Comparison of ENCODE assay signal across 8 cellular contexts in the genomic region with DNA sequence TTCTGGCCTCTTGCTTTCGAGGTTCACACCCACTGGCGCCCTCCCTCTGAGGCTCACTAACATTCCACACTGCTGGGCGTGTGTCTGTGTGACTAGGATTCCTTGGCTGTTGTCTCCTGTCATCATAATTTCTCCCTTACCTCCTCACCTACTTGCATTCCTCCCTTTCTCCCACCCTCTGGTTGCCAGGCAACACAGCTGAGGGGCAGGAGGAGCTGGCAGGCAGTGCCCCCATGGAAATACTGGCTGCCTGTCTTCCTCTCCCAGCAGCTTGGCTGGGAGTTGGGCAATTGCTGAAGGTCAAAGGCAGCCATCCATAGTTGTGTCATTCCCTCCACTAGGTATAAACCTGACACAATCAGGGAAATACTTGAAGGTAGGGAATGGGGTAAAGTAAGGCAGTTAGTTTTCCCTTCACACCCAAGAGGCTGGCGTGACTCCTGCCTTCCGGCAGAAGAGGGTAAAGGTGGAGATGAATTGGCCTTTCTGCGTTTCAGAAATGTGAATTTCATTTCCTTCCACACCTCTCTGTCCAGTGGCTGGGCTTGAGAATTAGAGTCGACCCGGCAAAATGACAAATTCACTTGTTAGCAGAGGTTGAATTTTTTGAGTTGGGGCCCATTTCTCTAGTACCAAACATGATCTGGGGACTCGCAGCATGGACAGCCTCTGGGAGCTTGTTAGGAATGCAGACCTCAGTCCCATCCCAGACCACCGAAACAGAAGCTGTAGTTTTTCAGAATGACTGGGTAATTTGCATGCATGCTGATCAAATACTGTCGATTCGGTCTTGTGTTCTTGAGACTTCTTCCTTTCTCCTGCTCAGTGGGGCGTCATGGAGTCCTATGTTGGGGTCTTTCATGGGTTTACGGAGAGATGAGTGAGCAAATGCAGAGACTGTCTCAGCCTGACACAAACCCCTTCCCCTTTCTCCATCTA. TPM values are rescaled to one million over a fixed set of nuclear protein-coding genes. Genes with fewer than 3 reads are reported as not detected.
DNase-seq lines count a peak whose midpoint lies in the region; ATAC-seq, FAIRE-seq and TF ChIP-seq lines count a peak whose summit lies in the region.

No MANE protein-coding gene starts in this region.

- no peak overlapping the region for H3K9ac ChIP-seq in HepG2 (ENCODE audit: insufficient read depth, low read depth, low read length)

- no peaks in the 10 kb centered on the region for H4K20me1 ChIP-seq in HepG2 (ENCODE audit: insufficient read depth, low read length)

- no peaks in the 10 kb centered on the region for H3K36me3 ChIP-seq in HepG2 (replicated peaks in 1 of 2; ENCODE audit: control insufficient read depth in 1 of 2, insufficient read depth in 2 of 2, low read length in 2 of 2)
- H3K36me3 ChIP-seq in CD4-positive, alpha-beta memory T cell (ENCODE audit: insufficient read depth, low read length), result no peaks in the 10 kb centered on the region

- H3K27me3 Mint-ChIP-seq in WTC11 (ENCODE audit: low read depth), result no peaks in the 10 kb centered on the region
- peaks cover 4 to 13% of the 10 kb centered on the region in 2 donors for H3K27me3 Mint-ChIP-seq in CD4-positive, alpha-beta memory T cell

- no peak for TF ChIP-seq POLR2A in HepG2 (IDR thresholded peaks at IDR 0.05; ENCODE audit: insufficient read depth in 1 of 2, low read depth in 2 of 2, low read length in 2 of 2)

- no peak overlapping the region for H2AFZ ChIP-seq in HepG2 (ENCODE audit: low read length)

- DNase-seq in AG08395 (ENCODE audit: low spot score) (peak; percentile 72), WTC11 (ENCODE audit: low spot score) (peak; percentile 53), HepG2 (ENCODE audit: low spot score) (no peak), DMS153 treated with DMSO at 0.1 percent for 48 hours (lab: John Stamatoyannopoulos, UW; ENCODE audit: unreplicated experiment) (no peak), epidermal melanocyte (ENCODE audit: insufficient read length, low spot score) (no peak), NCI-H1092 (lab: John Stamatoyannopoulos, UW) (no peak)
- no peak for DNase-seq in CD4-positive, alpha-beta memory T cell

- peaks cover 9% of the 10 kb centered on the region for H3K9me3 Mint-ChIP-seq in WTC11
- peaks cover 0 to 5% (median 0%) of the 10 kb centered on the region in 8 donors for H3K9me3 Mint-ChIP-seq in CD4-positive, alpha-beta memory T cell

- peaks cover 0 to 37% of the 10 kb centered on the region in 2 experiments; a peak in 2 of 5 replicates for H3K27me3 ChIP-seq in HepG2 (ENCODE audit: control insufficient read depth in 1 of 2, insufficient read depth in 2 of 2, low read length in 2 of 2)
- H3K27me3 ChIP-seq in CD4-positive, alpha-beta memory T cell (ENCODE audit: insufficient read depth, low read length), result no peaks in the 10 kb centered on the region

- no peak for FAIRE-seq in HepG2 (lab: Jason Lieb, UNC)

- H3K4me2 ChIP-seq in HepG2 (ENCODE audit: low read depth, low read length), result no peak overlapping the region

- 26% methylated on average over 13 of the region's 14 CpGs for WGBS in HepG2 (ENCODE audit: low lambda C conversion rate)

- no peak for TF ChIP-seq EP300 in HepG2 (IDR thresholded peaks at IDR 0.05; ENCODE audit: low read depth in 2 of 2, low read length in 2 of 2)
- TF ChIP-seq EP300 in HepG2 (CRISPR knock-in tag; IDR thresholded peaks at IDR 0.05; ENCODE audit: borderline replicate concordance), result no peak

- intact Hi-C loops in HepG2 (cut with micrococcal nuclease; ENCODE audit: unreplicated experiment), result no loop called here
- intact Hi-C loops in CD4-positive, alpha-beta memory T cell (cut with micrococcal nuclease), result no loop called here

- POLR2A ChIA-PET in WTC11 (lab: Charles Lee), result interaction anchor here (0.5 to 0.6 kb wide), 2 partner anchors 8 kb away, joined by 3 to 4 read pairs; no protein-coding TSS in a partner anchor
- POLR2A ChIA-PET in HepG2 (lab: Yijun Ruan, JAX), result no interaction called here
- POLR2A ChIA-PET in CD4-positive, alpha-beta memory T cell (lab: Charles Lee; ENCODE audit: partially characterized antibody), result no interaction called here

- ATAC-seq in GM21723 (IDR thresholded peaks at IDR 0.05; ENCODE audit: unreplicated experiment) (peak; percentile 36), WTC11 (peak; percentile 61), HepG2 (no peak)

- peaks cover 32% of the 10 kb centered on the region for H3K4me1 Mint-ChIP-seq in WTC11
- H3K4me1 Mint-ChIP-seq in CD4-positive, alpha-beta memory T cell, result peaks cover 4 to 10% (median 4%) of the 10 kb centered on the region in 4 donors

- H3K4me3 Mint-ChIP-seq in WTC11, result no peak overlapping the region
- H3K4me3 Mint-ChIP-seq in CD4-positive, alpha-beta memory T cell, result no peak overlapping the region

- no peak overlapping the region for H3K27ac Mint-ChIP-seq in WTC11
- H3K27ac Mint-ChIP-seq in CD4-positive, alpha-beta memory T cell, result no peak overlapping the region

- no TSS peak for BruUV-seq in HepG2 (replicated peaks; lab: Mats Ljungman, UMichigan)

- TF ChIP-seq CTCF in WTC11 (IDR thresholded peaks at IDR 0.05) (no peak), HepG2 (CRISPR knock-in tag; IDR thresholded peaks at IDR 0.05) (no peak)

- H3K36me3 Mint-ChIP-seq in WTC11, result no peaks in the 10 kb centered on the region
- no peaks in the 10 kb centered on the region for H3K36me3 Mint-ChIP-seq in CD4-positive, alpha-beta memory T cell

- H3K4me3 ChIP-seq in HepG2 (replicated peaks in 1 of 3; ENCODE audit: insufficient read depth in 1 of 3, low read depth in 2 of 3, low read length in 3 of 3), result no peak overlapping the region
- H3K4me3 ChIP-seq in CD4-positive, alpha-beta memory T cell (ENCODE audit: low read length in 2 of 2), result no peak overlapping the region

- H3K9me3 ChIP-seq in HepG2 (ENCODE audit: low read length), result no peaks in the 10 kb centered on the region
- no peaks in the 10 kb centered on the region for H3K9me3 ChIP-seq in CD4-positive, alpha-beta memory T cell (ENCODE audit: control insufficient read depth in 1 of 2, low read length in 2 of 2)

- no peaks in the 10 kb centered on the region for H3K4me1 ChIP-seq in HepG2 (ENCODE audit: insufficient read depth, low read length)
- peaks cover 6% of the 10 kb centered on the region for H3K4me1 ChIP-seq in CD4-positive, alpha-beta memory T cell (ENCODE audit: insufficient read depth, low read length)

- H3K27ac ChIP-seq in HepG2 (ENCODE audit: extremely low read length, insufficient read depth, low read length), result no peak overlapping the region
- H3K27ac ChIP-seq in CD4-positive, alpha-beta memory T cell (ENCODE audit: low read depth, low read length), result no peak overlapping the region

- H3K79me2 ChIP-seq in HepG2 (ENCODE audit: insufficient read depth, low read length), result no peaks in the 10 kb centered on the region

- CTCF ChIA-PET in WTC11 (lab: Charles Lee) (interaction anchor here (0.6 to 1.8 kb wide), 7 partner anchors 36 to 186 kb away, joined by 3 to 5 read pairs (median 4); no protein-coding TSS in a partner anchor), HepG2 (lab: Yijun Ruan, JAX; ENCODE audit: low intra/inter-chr PET ratio, low total read pairs) (no interaction called here)
- CTCF ChIA-PET in CD4-positive, alpha-beta memory T cell (lab: Charles Lee; ENCODE audit: partially characterized antibody), result interaction anchor here (1.0 kb wide), 1 partner anchor 40 kb away, joined by 4 read pairs; no protein-coding TSS in a partner anchor

- TF ChIP-seq RAD21 in HepG2 (CRISPR knock-in tag; IDR thresholded peaks at IDR 0.05), result no peak

- in situ Hi-C loops in HepG2 (cut with HindIII; ENCODE audit: extremely low pct_ligation_motif_present, low pct_unique_long_range_greater_than_20kb), result no loop called here

TF ChIP-seq in WTC11, 78 proteins besides CTCF, POLR2A, EP300 and RAD21 (continues in another document):
- TF ChIP-seq TCF7 (CRISPR knock-in tag; IDR thresholded peaks at IDR 0.05; ENCODE audit: low read depth), result no peak
- no peak for TF ChIP-seq ATF1 (CRISPR knock-in tag; IDR thresholded peaks at IDR 0.05)

TF ChIP-seq in HepG2, 621 proteins besides CTCF, POLR2A, EP300 and RAD21 (continues in another document):
- TF ChIP-seq SCMH1 (CRISPR knock-in tag; IDR thresholded peaks at IDR 0.05; ENCODE audit: borderline replicate concordance) (no peak), ASH2L (IDR thresholded peaks at IDR 0.05; ENCODE audit: insufficient read length, low read depth, low read length) (no peak), XBP1 (CRISPR knock-in tag; IDR thresholded peaks at IDR 0.05) (no peak), ZNF703 (CRISPR knock-in tag; IDR thresholded peaks at IDR 0.05; ENCODE audit: borderline replicate concordance) (no peak)

RNA-seq across cellular contexts. Expression of gene EMP1, which starts 24.3 kb away (rescaled TPM):
- 0.66 to 1.4 TPM (median 1.4 TPM) in 3 replicates for total RNA-seq in WTC11 (2021)
- 0.13 TPM in 1 of 2 replicates, not detected in the other for total RNA-seq in HepG2 (2016; rRNA removed; fragmentation: Illumina TruSeq; extraction: Trizol)
- total RNA-seq in HepG2 (2016; cell fraction: cytosol; rRNA removed; fragmentation: Illumina TruSeq; extraction: Trizol; ENCODE audit: low read depth), result 0.71 TPM in 1 of 2 replicates, not detected in the other
- 0.09 and 0.35 TPM in 2 replicates for total RNA-seq in HepG2 (2016; cell fraction: insoluble cytoplasmic fraction; rRNA removed; fragmentation: Illumina TruSeq; extraction: Trizol)
- 0.03 TPM in 1 of 2 replicates, not detected in the other for total RNA-seq in HepG2 (2016; cell fraction: membrane; rRNA removed; fragmentation: Illumina TruSeq; extraction: Trizol)
- 0.50 and 0.59 TPM in 2 replicates for total RNA-seq in HepG2 (2016; cell fraction: nucleus; rRNA removed; fragmentation: Illumina TruSeq; extraction: Trizol)
- 0.61 and 0.76 TPM in 2 replicates for polyA plus RNA-seq in HepG2 (2011; rRNA removed)
- 0.09 and 0.10 TPM in 2 replicates for polyA plus RNA-seq in HepG2 (2011; cell fraction: cytosol; rRNA removed)
- 0.05 TPM in 1 of 2 replicates, not detected in the other for polyA plus RNA-seq in HepG2 (2011; cell fraction: nucleus; rRNA removed)
- polyA plus RNA-seq in HepG2 (2012), result 0.17 and 0.28 TPM in 2 replicates
- 0.01 TPM in 1 of 2 replicates, not detected in the other for polyA plus RNA-seq in HepG2 (2016; cell fraction: cytosol; fragmentation: Illumina TruSeq; extraction: Trizol; ENCODE audit: low read depth)
- polyA plus RNA-seq in HepG2 (2016; cell fraction: insoluble cytoplasmic fraction; fragmentation: Illumina TruSeq; extraction: Trizol; ENCODE audit: low read depth), result 0.05 TPM in 1 of 2 replicates, not detected in the other
- polyA plus RNA-seq in HepG2 (2016; cell fraction: membrane; fragmentation: Illumina TruSeq; extraction: Trizol; ENCODE audit: low read depth), result 0.28 TPM in 1 of 2 replicates, not detected in the other
- 0.10 TPM in 1 of 2 replicates, not detected in the other for polyA plus RNA-seq in HepG2 (2016; cell fraction: nucleus; fragmentation: Illumina TruSeq; extraction: Trizol; ENCODE audit: insufficient read depth, low read depth)
- polyA minus RNA-seq in HepG2 (2011; rRNA and poly(A)+ RNA removed; ENCODE audit: low replicate concordance), result 1.2 and 101 TPM in 2 replicates
- polyA minus RNA-seq in HepG2 (2011; cell fraction: cytosol; rRNA and poly(A)+ RNA removed), result not detected in 2 replicates
- polyA minus RNA-seq in HepG2 (2011; cell fraction: nucleus; rRNA and poly(A)+ RNA removed), result 0.64 and 1.1 TPM in 2 replicates
- 1 to 10 TPM; 4.5 to 5.8 TPM for total RNA-seq in CD4-positive, alpha-beta memory T cell
- 1 to 10 TPM in 1 of 2 donors, under 1 TPM in 1; 0.50 to 1.8 TPM for polyA plus RNA-seq in CD4-positive, alpha-beta memory T cell

Comparison
In these comparisons a context has a peak if more than half of its experiments do, and no peak if none do; other contexts are left out.
1. DNase-seq: peak in AG08395 (single experiment) and WTC11 (single experiment); none in HepG2 (single experiment), DMS153 treated with DMSO at 0.1 percent for 48 hours (single experiment), epidermal melanocyte (single experiment), CD4-positive, alpha-beta memory T cell (0 of 5) and NCI-H1092 (single experiment).